11 cellular contexts compared by ENCODE assay signal in genomic region chr5:138520971-138521370, GRCh38.
"Had no signal": no experiment of that assay in that cellular context is flagged by ENCODE, and none has a peak within 500 bp of the region (broad histone marks: within the 10 kb centered on the region; RNA-seq: fewer than 3 reads in every experiment).

No MANE protein-coding gene starts in this region.

- DNase-seq: activated CD4-positive, alpha-beta T cell treated with anti-CD3 and anti-CD28 coated beads for 4 hours; activated naive CD4-positive, alpha-beta T cell treated with Interleukin-2 at 50 U/mL for 16 hours; amniotic stem cell; body of pancreas; endodermal cell; immature natural killer cell; SJCRH30; trophoblast cell had no signal

- H3K9me3 Mint-ChIP-seq: dendritic cell treated with granulocyte-macrophage colony-stimulating factor and Interleukin-4, amounts not matched to agents 40 ng/mL and 50 ng/mL, for 4 days; endodermal cell; immature natural killer cell; mesothelial cell of epicardium; stimulated activated memory B cell treated with anti-CD40 and anti-IgM and Interleukin-4, amounts not matched to agents 10 μg/mL and 1 μg/mL and 100 μg/mL, for 72 hours had no signal

- H3K27me3 Mint-ChIP-seq: dendritic cell treated with granulocyte-macrophage colony-stimulating factor and Interleukin-4, amounts not matched to agents 40 ng/mL and 50 ng/mL, for 4 days; stimulated activated memory B cell treated with anti-CD40 and anti-IgM and Interleukin-4, amounts not matched to agents 10 μg/mL and 1 μg/mL and 100 μg/mL, for 72 hours had no signal

- H3K27ac Mint-ChIP-seq: dendritic cell treated with granulocyte-macrophage colony-stimulating factor and Interleukin-4, amounts not matched to agents 40 ng/mL and 50 ng/mL, for 4 days; endodermal cell; mesothelial cell of epicardium; stimulated activated memory B cell treated with anti-CD40 and anti-IgM and Interleukin-4, amounts not matched to agents 10 μg/mL and 1 μg/mL and 100 μg/mL, for 72 hours had no signal

- ATAC-seq: body of pancreas; stimulated activated memory B cell treated with anti-CD40 and anti-IgM and Interleukin-4, amounts not matched to agents 10 μg/mL and 1 μg/mL and 100 μg/mL, for 72 hours had no signal

- H3K4me3 Mint-ChIP-seq: dendritic cell treated with granulocyte-macrophage colony-stimulating factor and Interleukin-4, amounts not matched to agents 40 ng/mL and 50 ng/mL, for 4 days; endodermal cell; immature natural killer cell; mesothelial cell of epicardium; stimulated activated memory B cell treated with anti-CD40 and anti-IgM and Interleukin-4, amounts not matched to agents 10 μg/mL and 1 μg/mL and 100 μg/mL, for 72 hours had no signal
